8 cellular contexts compared by ENCODE assay signal in genomic region chr14:77023001-77023996, GRCh38. TPM values are rescaled to one million over a fixed set of nuclear protein-coding genes. Genes with fewer than 3 reads are reported as not detected.
DNase-seq lines count a peak whose midpoint lies in the region; ATAC-seq, FAIRE-seq and TF ChIP-seq lines count a peak whose summit lies in the region.

No MANE protein-coding gene starts in this region.

- H3K79me1 ChIP-seq in neuronal stem cell (ENCODE audit: low read depth, low read length) = peaks cover 18% of the 10 kb centered on the region

- peak; percentile 36 for TF ChIP-seq CTCF in AG04449 (IDR thresholded peaks at IDR 0.05; ENCODE audit: insufficient read depth, low read length, missing control alignments)
- no peak for TF ChIP-seq CTCF in WERI-Rb-1 (IDR thresholded peaks at IDR 0.05; ENCODE audit: low read depth, low read length)

- CTCF ChIA-PET in AG04449 (lab: Yijun Ruan, JAX) = interaction anchor here (0.9 to 13.4 kb wide), 10 partner anchors 8 to 147 kb away, joined by 3 to 110 read pairs (median 13); no protein-coding TSS in a partner anchor

- no peak overlapping the region for H3K9ac ChIP-seq in neuronal stem cell (ENCODE audit: low read depth, low read length, poor library complexity)

- no peak overlapping the region for H2AFZ ChIP-seq in neuronal stem cell (ENCODE audit: low read length)

- FAIRE-seq in HTR-8/SVneo (lab: Jason Lieb, UNC) = peak; percentile 57

- H3K36me3 ChIP-seq in WERI-Rb-1 (peaks cover 10% of the 10 kb centered on the region), neuronal stem cell (replicated peaks in 1 of 2; ENCODE audit: control insufficient read depth in 2 of 2, insufficient read depth in 2 of 2, low read length in 2 of 2) (peaks cover 0 to 32% of the 10 kb centered on the region in 2 donors)

- H3K4me3 ChIP-seq in AG04449 (ENCODE audit: low read depth, low read length) = peak overlapping the region; percentile 92
- no peak overlapping the region for H3K4me3 ChIP-seq in WERI-Rb-1 (ENCODE audit: low read depth, low read length)
- no peak overlapping the region for H3K4me3 ChIP-seq in neuronal stem cell (ENCODE audit: low read length in 2 of 2)

- no peak overlapping the region for H3K4ac ChIP-seq in neuronal stem cell (ENCODE audit: low read length)

- no peak overlapping the region for H2AK5ac ChIP-seq in neuronal stem cell (ENCODE audit: low read depth, low read length)

- no peak overlapping the region for H2BK15ac ChIP-seq in neuronal stem cell (ENCODE audit: low read length)

- no peak overlapping the region for H4K8ac ChIP-seq in neuronal stem cell (ENCODE audit: low read depth, low read length)

- WGBS in neuronal stem cell (ENCODE audit: extremely low coverage in 2 of 2, insufficient read length in 2 of 2, insufficient replicate concordance in 1 of 2), 2 donors = no CpG with 5 or more reads among the region's 17 CpGs

- peaks cover 24% of the 10 kb centered on the region in 2 donors for H3K4me1 ChIP-seq in neuronal stem cell (ENCODE audit: control insufficient read depth in 2 of 2, insufficient read depth in 1 of 2, low read depth in 1 of 2, low read length in 2 of 2)

- DNase-seq in AG04449 (ENCODE audit: low read depth, low spot score) = no peak
- no peak for DNase-seq in HTR-8/SVneo (ENCODE audit: insufficient read length, low spot score)
- no peak for DNase-seq in WERI-Rb-1
- peak; percentile 54 for DNase-seq in fibroblast of gingiva (ENCODE audit: low read depth)
- no peak for DNase-seq in neuronal stem cell (ENCODE audit: low spot score)
- DNase-seq in GOT3 (lab: John Stamatoyannopoulos, UW) = no peak

- H3K9me3 ChIP-seq in WERI-Rb-1 (ENCODE audit: severe bottlenecking) = no peaks in the 10 kb centered on the region
- no peaks in the 10 kb centered on the region for H3K9me3 ChIP-seq in neuronal stem cell (replicated peaks in 1 of 2; ENCODE audit: control insufficient read depth in 2 of 2, insufficient read depth in 1 of 2, low read depth in 1 of 2, low read length in 2 of 2)

- no peak overlapping the region for H3K14ac ChIP-seq in neuronal stem cell (ENCODE audit: low read length)

- H3K4me2 ChIP-seq in neuronal stem cell (ENCODE audit: insufficient read depth, low read length, poor library complexity, severe bottlenecking) = no peak overlapping the region

- H2BK120ac ChIP-seq in neuronal stem cell (ENCODE audit: low read depth, low read length) = no peak overlapping the region

- no peak overlapping the region for H4K91ac ChIP-seq in neuronal stem cell (ENCODE audit: low read depth, low read length, poor library complexity)

- no peak overlapping the region for H2BK12ac ChIP-seq in neuronal stem cell (ENCODE audit: low read length)

- H3K23ac ChIP-seq in neuronal stem cell (ENCODE audit: low read depth, low read length, poor library complexity) = no peak overlapping the region

- ATAC-seq in HG03571 (IDR thresholded peaks at IDR 0.05; ENCODE audit: unreplicated experiment) (no peak), HG03280 (IDR thresholded peaks at IDR 0.05; ENCODE audit: unreplicated experiment) (no peak)

- peak overlapping the region; percentile 20; the same call in 1 of the 2 replicates for H3K27ac ChIP-seq in WERI-Rb-1
- peak overlapping the region; percentile 26 for H3K27ac ChIP-seq in neuronal stem cell (replicated peaks; ENCODE audit: low read length)

- no peak overlapping the region for H3K18ac ChIP-seq in neuronal stem cell (ENCODE audit: low read length)

- POLR2A ChIA-PET in AG04449 (lab: Yijun Ruan, JAX) = interaction anchor here (0.6 to 4.6 kb wide), 7 partner anchors 11 to 105 kb away, joined by 3 to 30 read pairs (median 4); no protein-coding TSS in a partner anchor

- H2BK5ac ChIP-seq in neuronal stem cell (ENCODE audit: low read length) = no peak overlapping the region

- H3K27me3 ChIP-seq in WERI-Rb-1 (ENCODE audit: insufficient read depth, low read depth, severe bottlenecking) = no peaks in the 10 kb centered on the region
- H3K27me3 ChIP-seq in neuronal stem cell (ENCODE audit: control insufficient read depth in 3 of 3, insufficient read depth in 3 of 3, low read depth in 1 of 3, low read length in 3 of 3) = peaks cover 0 to 24% (median 5%) of the 10 kb centered on the region in 3 experiments

RNA-seq across cellular contexts. Expression of gene IRF2BPL, which starts 5.2 kb away (rescaled TPM):
- polyA plus RNA-seq in neuronal stem cell (2013, experiment 1 of 2) = 12.3 TPM
- 12.4 TPM for polyA plus RNA-seq in neuronal stem cell (2013, experiment 2 of 2)
